ENCODE assay signal across 24 cellular contexts in genomic region chr12:92073123-92073522, GRCh38.
DNase-seq lines count a peak whose midpoint lies in the region; ATAC-seq and TF ChIP-seq lines count a peak whose summit lies in the region.
"Had no signal": no experiment of that assay in that cellular context is flagged by ENCODE, and none has a peak within 500 bp of the region (broad histone marks: within the 10 kb centered on the region; RNA-seq: fewer than 3 reads in every experiment).

No MANE protein-coding gene starts in this region.

- TF ChIP-seq CTCF in CD14-positive monocyte (IDR thresholded peaks at IDR 0.05) (no peak), neural crest cell (conservative IDR thresholded peaks at IDR 0.05) (no peak)

- peak overlapping the region; percentile 33 for H3K27ac Mint-ChIP-seq in activated T-cell treated with anti-CD3 and anti-CD28 coated beads, Interleukin-2, amount 50 U/mL, for 24 hours
- H3K27ac Mint-ChIP-seq in CD14-positive monocyte: peak overlapping the region in 6 of 7 donors; percentile 26 to 78 (median 64)
- H3K27ac Mint-ChIP-seq in T-helper 17 cell: peak overlapping the region; percentile 24
- H3K27ac Mint-ChIP-seq in neural crest cell (ENCODE audit: unreplicated experiment): peak overlapping the region; percentile 32
- H3K27ac Mint-ChIP-seq: CD4-positive, alpha-beta T cell; HFFc6 had no signal

- intact Hi-C loops in CD14-positive monocyte (cut with micrococcal nuclease): loop anchor here in 1 of 2 donors (10.0 kb wide), 1 partner anchor 52 kb away; no protein-coding TSS in a partner anchor

- H3K27me3 Mint-ChIP-seq in activated T-cell treated with anti-CD3 and anti-CD28 coated beads, Interleukin-2, amount 50 U/mL, for 24 hours: no peaks in the 10 kb centered on the region
- H3K27me3 Mint-ChIP-seq in CD14-positive monocyte (ENCODE audit: low read depth in 3 of 3) (no peaks in the 10 kb centered on the region), T-helper 17 cell (no peaks in the 10 kb centered on the region), neural crest cell (ENCODE audit: low read depth) (no peaks in the 10 kb centered on the region)
- H3K27me3 Mint-ChIP-seq: CD4-positive, alpha-beta T cell had no signal

- no peak for DNase-seq in activated T-cell treated with anti-CD3 and anti-CD28 coated beads, Interleukin-2, amount 50 U/mL, for 24 hours
- DNase-seq in activated T-cell treated with anti-CD3 and anti-CD28 coated beads, Interleukin-2, amount 50 U/mL, for 48 hours: no peak
- no peak for DNase-seq in CD14-positive monocyte (ENCODE audit: low spot score)
- DNase-seq in T-helper 17 cell: no peak
- DNase-seq in neural crest cell (ENCODE audit: low read depth, low spot score): no peak
- DNase-seq in T1000 (lab: John Stamatoyannopoulos, UW): no peak
- DNase-seq in occipital lobe (lab: John Stamatoyannopoulos, UW): no peak
- DNase-seq: BE2C; CD4-positive, alpha-beta T cell; COR-L47; DMS 273 treated with DMSO at 0.1 percent for 48 hours; DMS79 treated with DMSO at 0.1 percent for 48 hours; GM23248; H9; HFFc6; NCI-H1092 treated with DMSO at 0.1 percent for 48 hours; NCI-H146; NCI-H2029; NCI-H226; NCI-H524; NCI-H774; NK-92 treated with Interleukin-12 subunit alpha and Interleukin-12 subunit beta, amount 100 ng/mL, for 24 hours had no signal

- ATAC-seq in T-helper 17 cell (no peak), GM19324 (IDR thresholded peaks at IDR 0.05; ENCODE audit: low FRiP score, unreplicated experiment) (no peak)
- ATAC-seq: Panc1 had no signal

- H3K9me3 ChIP-seq in T-helper 17 cell (ENCODE audit: control insufficient read depth, low read length, poor library complexity, severe bottlenecking): no peaks in the 10 kb centered on the region
- H3K9me3 ChIP-seq: BE2C had no signal

- no peak overlapping the region for H3K4me3 Mint-ChIP-seq in activated T-cell treated with anti-CD3 and anti-CD28 coated beads, Interleukin-2, amount 50 U/mL, for 24 hours
- H3K4me3 Mint-ChIP-seq in CD14-positive monocyte (no peak overlapping the region), T-helper 17 cell (no peak overlapping the region), neural crest cell (no peak overlapping the region)
- H3K4me3 Mint-ChIP-seq: CD4-positive, alpha-beta T cell; H9; HFFc6 had no signal

- peaks cover 57% of the 10 kb centered on the region for H3K4me1 Mint-ChIP-seq in activated T-cell treated with anti-CD3 and anti-CD28 coated beads, Interleukin-2, amount 50 U/mL, for 24 hours (ENCODE audit: low read depth)
- H3K4me1 Mint-ChIP-seq in CD14-positive monocyte (peaks cover 83% of the 10 kb centered on the region), T-helper 17 cell (peaks cover 13% of the 10 kb centered on the region), neural crest cell (peaks cover 50% of the 10 kb centered on the region)

- H3K9me3 Mint-ChIP-seq in activated T-cell treated with anti-CD3 and anti-CD28 coated beads, Interleukin-2, amount 50 U/mL, for 24 hours: peaks cover 19% of the 10 kb centered on the region
- peaks cover 0 to 5% (median 0%) of the 10 kb centered on the region in 7 donors for H3K9me3 Mint-ChIP-seq in CD14-positive monocyte
- H3K9me3 Mint-ChIP-seq in neural crest cell: peaks cover 15% of the 10 kb centered on the region
- H3K9me3 Mint-ChIP-seq: H9, HFFc6 had no signal

- H3K36me3 Mint-ChIP-seq in activated T-cell treated with anti-CD3 and anti-CD28 coated beads, Interleukin-2, amount 50 U/mL, for 24 hours (ENCODE audit: low read depth): peaks cover 17% of the 10 kb centered on the region
- H3K36me3 Mint-ChIP-seq in CD14-positive monocyte: peaks cover 0 to 2% of the 10 kb centered on the region in 2 donors
- H3K36me3 Mint-ChIP-seq in T-helper 17 cell (ENCODE audit: low read depth): no peaks in the 10 kb centered on the region
- peaks cover 10% of the 10 kb centered on the region for H3K36me3 Mint-ChIP-seq in neural crest cell (ENCODE audit: low read depth)
